1 cellular context compared by ENCODE assay signal in genomic region chr19:37655689-37656491, GRCh38.
A peak's percentile ranks its signal among the peaks of the same experiment; 100 is the strongest.
TF ChIP-seq lines count a peak whose summit lies in the region.

No MANE protein-coding gene starts in this region.

TF ChIP-seq in HepG2, 621 proteins besides CTCF, POLR2A, EP300 and RAD21 (continued from another document and continues in another):
- TF ChIP-seq UBTF (CRISPR knock-in tag; IDR thresholded peaks at IDR 0.05): peak; percentile 40; the same call in 1 of the 2 replicates
- TF ChIP-seq DZIP1 (CRISPR knock-in tag; IDR thresholded peaks at IDR 0.05): peak; percentile 61; the same call in 1 of the 2 replicates
- TF ChIP-seq ZNF205 (CRISPR knock-in tag; IDR thresholded peaks at IDR 0.05): peak; percentile 80
- TF ChIP-seq GABPB1 (CRISPR knock-in tag; IDR thresholded peaks at IDR 0.05): peak; percentile 80
- TF ChIP-seq SSRP1 (CRISPR knock-in tag; IDR thresholded peaks at IDR 0.05): peak; percentile 69; the same call in 1 of the 2 replicates
- peak; percentile 90 for TF ChIP-seq BHLHE40 (IDR thresholded peaks at IDR 0.05; ENCODE audit: low read length)
- peak; percentile 56 for TF ChIP-seq ZNF143 (CRISPR knock-in tag; IDR thresholded peaks at IDR 0.05)
- TF ChIP-seq ZBTB20 (CRISPR knock-in tag; IDR thresholded peaks at IDR 0.05; ENCODE audit: borderline replicate concordance, low read depth): peak; percentile 37; the same call in 1 of the 2 replicates
- no peak for TF ChIP-seq CEBPG (CRISPR knock-in tag; IDR thresholded peaks at IDR 0.05)
- TF ChIP-seq MXD3 (CRISPR knock-in tag; IDR thresholded peaks at IDR 0.05): peak; percentile 59; the same call in 1 of the 2 replicates
- peak; percentile 97 for TF ChIP-seq ZNF280B (CRISPR knock-in tag; IDR thresholded peaks at IDR 0.05; ENCODE audit: borderline replicate concordance)
- TF ChIP-seq MLXIP (CRISPR knock-in tag; IDR thresholded peaks at IDR 0.05; ENCODE audit: borderline replicate concordance): peak; percentile 95
- peak; percentile 40 for TF ChIP-seq TFDP2 (CRISPR knock-in tag; IDR thresholded peaks at IDR 0.05)
- TF ChIP-seq ZBTB49 (CRISPR knock-in tag; IDR thresholded peaks at IDR 0.05; ENCODE audit: borderline replicate concordance): no peak
- TF ChIP-seq ZXDC (CRISPR knock-in tag; IDR thresholded peaks at IDR 0.05): 0 out of 2 replicates have a peak, but pooled peaks have one; percentile 71
- TF ChIP-seq TAF1 (CRISPR knock-in tag; IDR thresholded peaks at IDR 0.05): peak; percentile 36; the same call in 1 of the 2 replicates
- no peak for TF ChIP-seq ZKSCAN5 (CRISPR knock-in tag; IDR thresholded peaks at IDR 0.05)
- peak; percentile 68; the same call in 1 of the 2 replicates for TF ChIP-seq MED1 (CRISPR knock-in tag; IDR thresholded peaks at IDR 0.05)
- TF ChIP-seq ZNF652 (CRISPR knock-in tag; IDR thresholded peaks at IDR 0.05; ENCODE audit: borderline replicate concordance, low read depth): no peak
- TF ChIP-seq STAT6 (CRISPR knock-in tag; IDR thresholded peaks at IDR 0.05; ENCODE audit: borderline replicate concordance): peak; percentile 59; the same call in 1 of the 2 replicates
- peak; percentile 74 for TF ChIP-seq NR2C2 (CRISPR knock-in tag; IDR thresholded peaks at IDR 0.05; ENCODE audit: borderline replicate concordance)
- peak; percentile 66; the same call in 1 of the 2 replicates for TF ChIP-seq IRF2 (CRISPR knock-in tag; IDR thresholded peaks at IDR 0.05)
- TF ChIP-seq SAFB2 (CRISPR knock-in tag; IDR thresholded peaks at IDR 0.05; ENCODE audit: borderline replicate concordance, low read depth): no peak; the same call in 1 of the 2 replicates
- TF ChIP-seq YEATS2 (CRISPR knock-in tag; IDR thresholded peaks at IDR 0.05; ENCODE audit: borderline replicate concordance): peak; percentile 81; the same call in 1 of the 2 replicates
- peak; percentile 32; the same call in 1 of the 2 replicates for TF ChIP-seq ZNF225 (CRISPR knock-in tag; IDR thresholded peaks at IDR 0.05)
- TF ChIP-seq HNRNPK (IDR thresholded peaks at IDR 0.05; ENCODE audit: low read depth, low read length, poor library complexity, severe bottlenecking): peak; percentile 59
- TF ChIP-seq ZNF839 (CRISPR knock-in tag; IDR thresholded peaks at IDR 0.05; ENCODE audit: borderline replicate concordance): peak; percentile 79; the same call in 1 of the 2 replicates
- 0 out of 2 replicates have a peak, but pooled peaks have one; percentile 28 for TF ChIP-seq TEF (CRISPR knock-in tag; IDR thresholded peaks at IDR 0.05)
- peak; percentile 18; the same call in 1 of the 2 replicates for TF ChIP-seq TFAP4 (IDR thresholded peaks at IDR 0.05; ENCODE audit: borderline replicate concordance, low read depth)
- TF ChIP-seq MIER3 (CRISPR knock-in tag; IDR thresholded peaks at IDR 0.05; ENCODE audit: borderline replicate concordance): no peak; the same call in none of the 2 replicates
- TF ChIP-seq KAT8 (CRISPR knock-in tag; IDR thresholded peaks at IDR 0.05): peak; percentile 60
- peak; percentile 57; the same call in 1 of the 2 replicates for TF ChIP-seq KDM4B (CRISPR knock-in tag; IDR thresholded peaks at IDR 0.05)
- no peak; the same call in 1 of the 2 replicates for TF ChIP-seq CENPT (CRISPR knock-in tag; IDR thresholded peaks at IDR 0.05; ENCODE audit: low read depth)
- 0 out of 2 replicates have a peak, but pooled peaks have one; percentile 73 for TF ChIP-seq MEIS2 (CRISPR knock-in tag; IDR thresholded peaks at IDR 0.05)
